8 cellular contexts compared by ENCODE assay signal in the genomic region with DNA sequence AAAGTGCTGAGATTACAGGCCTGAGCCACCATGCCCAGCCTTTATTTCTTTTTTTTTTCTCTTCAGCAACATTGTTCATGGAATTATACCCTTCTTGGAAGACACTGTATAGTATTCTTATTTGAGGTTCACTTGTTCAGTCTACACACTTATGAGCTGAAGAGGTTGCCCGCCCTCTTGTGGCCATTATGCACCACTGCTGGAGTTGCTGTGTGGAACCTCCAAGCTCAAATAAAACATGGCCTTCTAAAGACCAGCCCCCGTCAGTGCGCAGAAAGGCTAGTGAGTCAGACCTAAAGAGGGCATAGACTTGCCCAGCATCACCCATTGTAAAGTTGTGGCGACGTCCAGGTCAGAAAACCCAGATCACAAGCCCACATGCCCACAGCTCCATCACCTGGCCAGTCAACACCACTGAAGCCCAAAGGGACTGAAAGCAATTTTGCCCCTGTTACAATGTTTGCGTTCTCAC. TPM values are rescaled to one million over a fixed set of nuclear protein-coding genes. Genes with fewer than 3 reads are reported as not detected.
DNase-seq lines count a peak whose midpoint lies in the region; ATAC-seq and TF ChIP-seq lines count a peak whose summit lies in the region.

No MANE protein-coding gene starts in this region.

- H3K27ac ChIP-seq in mesendoderm (ENCODE audit: low read depth, low read length) = no peak overlapping the region

- no peaks in the 10 kb centered on the region for H3K27me3 ChIP-seq in mesendoderm (ENCODE audit: insufficient read depth, low read length, poor library complexity)

- no peak overlapping the region for H3K4me3 ChIP-seq in mesendoderm (ENCODE audit: low read length)

- H3K4me3 Mint-ChIP-seq in effector memory CD8-positive, alpha-beta T cell = no peak overlapping the region

- no peaks in the 10 kb centered on the region for H3K79me1 ChIP-seq in mesendoderm (ENCODE audit: low read length)

- no peak overlapping the region for H2BK15ac ChIP-seq in mesendoderm (replicated peaks; ENCODE audit: low read depth)

- H3K36me3 Mint-ChIP-seq in effector memory CD8-positive, alpha-beta T cell (ENCODE audit: insufficient read depth) = peaks cover 8% of the 10 kb centered on the region

- H2BK5ac ChIP-seq in mesendoderm (ENCODE audit: low read length) = no peak overlapping the region

- in situ Hi-C loops in GM13976 (cut with MboI; ENCODE audit: low sequenced_read_pairs, unreplicated experiment) = no loop called here

- no peak overlapping the region for H3K23ac ChIP-seq in mesendoderm (ENCODE audit: low read length)

- H3K4me1 ChIP-seq in mesendoderm (ENCODE audit: control insufficient read depth, low read depth, low read length) = peaks cover 7% of the 10 kb centered on the region

- no peaks in the 10 kb centered on the region for H3K36me3 ChIP-seq in mesendoderm (ENCODE audit: control insufficient read depth, insufficient read depth, low read length)

- no peak overlapping the region for H4K5ac ChIP-seq in mesendoderm (ENCODE audit: low read length)

- H3K79me2 ChIP-seq in mesendoderm (ENCODE audit: control insufficient read depth, insufficient read depth, low read length) = no peaks in the 10 kb centered on the region

- H3K4ac ChIP-seq in mesendoderm (ENCODE audit: low read depth, low read length) = no peak overlapping the region

- peak; percentile 98 for ATAC-seq in effector memory CD8-positive, alpha-beta T cell (replicated peaks)

- no peak overlapping the region for H3K27ac Mint-ChIP-seq in effector memory CD8-positive, alpha-beta T cell

- peaks cover 0 to 6% of the 10 kb centered on the region in 2 donors for H3K4me1 Mint-ChIP-seq in effector memory CD8-positive, alpha-beta T cell (ENCODE audit: low read depth in 2 of 2)

- TF ChIP-seq CTCF in GM13976 (IDR thresholded peaks at IDR 0.05; ENCODE audit: borderline replicate concordance, control extremely low read depth, extremely low read depth, insufficient read depth, missing control alignments) = peak; percentile 94

- H4K8ac ChIP-seq in mesendoderm (ENCODE audit: low read depth, low read length) = no peak overlapping the region

- no peak overlapping the region for H2BK120ac ChIP-seq in mesendoderm (ENCODE audit: low read depth, low read length)

- H3K9ac ChIP-seq in mesendoderm (ENCODE audit: low read length) = peak overlapping the region; percentile 31

- H3K9me3 Mint-ChIP-seq in effector memory CD8-positive, alpha-beta T cell = no peaks in the 10 kb centered on the region

- no peak overlapping the region for H2AK5ac ChIP-seq in mesendoderm (ENCODE audit: low read length)

- no peaks in the 10 kb centered on the region for H3K27me3 Mint-ChIP-seq in effector memory CD8-positive, alpha-beta T cell

- no peak overlapping the region for H3K4me2 ChIP-seq in mesendoderm (ENCODE audit: low read length)

- DNase-seq in A172 (ENCODE audit: low spot score) (peak; percentile 87), GM13976 (ENCODE audit: low spot score) (peak; percentile 77), HK-2 (ENCODE audit: unreplicated experiment) (peak; percentile 80), NCI-H774 (lab: John Stamatoyannopoulos, UW) (peak; percentile 86), mesendoderm (peak; percentile 92)
- DNase-seq in activated CD4-positive, alpha-beta T cell treated with anti-CD3 and anti-CD28 coated beads, Interleukin-2, amount 50 U/mL, for 48 hours = peak; percentile 53 to 68
- peak; percentile 41 to 47 (median 45) for DNase-seq in effector memory CD8-positive, alpha-beta T cell
- DNase-seq in stimulated activated CD8-positive, alpha-beta memory T cell treated with anti-CD3 and anti-CD28 coated beads, Interleukin-4, amount 100 ng/mL, for 48 hours = peak; percentile 73

- H3K56ac ChIP-seq in mesendoderm (ENCODE audit: low read length) = peak overlapping the region; percentile 50

- no peak overlapping the region for H3K18ac ChIP-seq in mesendoderm (ENCODE audit: low read length)

- no CpG with 5 or more reads among the region's 6 CpGs for WGBS in mesendoderm (ENCODE audit: extremely low coverage, insufficient coverage, low lambda C conversion rate)

RNA-seq across cellular contexts. Expression of gene LURAP1, which starts 20.4 kb away (rescaled TPM):
- 2.5 and 4.2 TPM in 2 replicates for total RNA-seq in A172 (2014; rRNA removed; shearing (Covaris generic))
- polyA plus RNA-seq in mesendoderm (2013, experiment 1 of 2) = 1.2 TPM
- 1.1 TPM for polyA plus RNA-seq in mesendoderm (2013, experiment 2 of 2)

RNA-seq across cellular contexts. Expression of gene RAD54L, which starts 24.1 kb away (rescaled TPM):
- 8.5 and 10.5 TPM in 2 replicates for total RNA-seq in A172 (2014; rRNA removed; shearing (Covaris generic))
- polyA plus RNA-seq in mesendoderm (2013, experiment 1 of 2) = 16.5 TPM
- 17.6 TPM for polyA plus RNA-seq in mesendoderm (2013, experiment 2 of 2)

RNA-seq across cellular contexts. Expression of gene POMGNT1, which starts 25.3 kb away (rescaled TPM):
- 85.5 and 89.7 TPM in 2 replicates for total RNA-seq in A172 (2014; rRNA removed; shearing (Covaris generic))
- 38.0 TPM for polyA plus RNA-seq in mesendoderm (2013, experiment 1 of 2)
- 38.1 TPM for polyA plus RNA-seq in mesendoderm (2013, experiment 2 of 2)

RNA-seq across cellular contexts. Expression of gene P3R3URF, which starts 47.2 kb away (rescaled TPM):
- total RNA-seq in A172 (2014; rRNA removed; shearing (Covaris generic)) = not detected in 2 replicates
- polyA plus RNA-seq in mesendoderm (2013, experiment 1 of 2) = not detected
- not detected for polyA plus RNA-seq in mesendoderm (2013, experiment 2 of 2)

RNA-seq across cellular contexts. Expression of gene TSPAN1, which starts 48.6 kb away (rescaled TPM):
- total RNA-seq in A172 (2014; rRNA removed; shearing (Covaris generic)) = 1.6 and 2.3 TPM in 2 replicates
- polyA plus RNA-seq in mesendoderm (2013, experiment 1 of 2) = not detected
- polyA plus RNA-seq in mesendoderm (2013, experiment 2 of 2) = not detected
